Comparison of ENCODE assay signal across 32 cellular contexts in genomic region chr12:113145720-113146551, GRCh38. TPM values are rescaled to one million over a fixed set of nuclear protein-coding genes. Genes with fewer than 3 reads are reported as not detected.
DNase-seq lines count a peak whose midpoint lies in the region; ATAC-seq, FAIRE-seq and TF ChIP-seq lines count a peak whose summit lies in the region.
"Had no signal": no experiment of that assay in that cellular context is flagged by ENCODE, and none has a peak within 500 bp of the region (broad histone marks: within the 10 kb centered on the region; RNA-seq: fewer than 3 reads in every experiment).

No MANE protein-coding gene starts in this region.

- H3K4me2 ChIP-seq in H1 (ENCODE audit: insufficient read depth in 1 of 2, low read depth in 2 of 2, low read length in 2 of 2) (0 out of 4 replicates have a peak overlapping the region, but pooled peaks of 1 of the 2 experiments have one; percentile 26), mesendoderm (ENCODE audit: low read length) (no peak overlapping the region)
- H3K4me2 ChIP-seq: A549 had no signal

- no peak for FAIRE-seq in H1 (lab: Jason Lieb, UNC)
- FAIRE-seq: A549, TTC549 had no signal

- no peak overlapping the region for H2BK15ac ChIP-seq in H1 (ENCODE audit: low read length)
- no peak overlapping the region for H2BK15ac ChIP-seq in mesendoderm (replicated peaks; ENCODE audit: low read depth)

- POLR2A ChIA-PET in H1 (lab: Charles Lee; ENCODE audit: partially characterized antibody) = interaction anchor here (1.7 to 2.1 kb wide), 2 partner anchors 9 to 11 kb away, joined by 7 to 8 read pairs; partner anchors contain the start of gene RASAL1

- H3K79me1 ChIP-seq in H1 (ENCODE audit: low read depth, low read length) (no peaks in the 10 kb centered on the region), mesendoderm (ENCODE audit: low read length) (no peaks in the 10 kb centered on the region)

- no peaks in the 10 kb centered on the region for H3K27me3 Mint-ChIP-seq in type B pancreatic cell
- H3K27me3 Mint-ChIP-seq in chondrocyte (ENCODE audit: low read depth) = peaks cover 20% of the 10 kb centered on the region
- H3K27me3 Mint-ChIP-seq: activated CD4-positive, alpha-beta memory T cell treated with anti-CD3 and anti-CD28 coated beads for 36 hours; activated naive CD4-positive, alpha-beta T cell treated with anti-CD3 and anti-CD28 coated beads, Interleukin-2, amount 50 U/mL, for 24 hours; B cell had no signal

- peaks cover 2% of the 10 kb centered on the region; the same call in 1 of the 2 replicates for H3K23me2 ChIP-seq in H1 (ENCODE audit: low read depth, low read length)

- no peak for TF ChIP-seq CTCF in H1 (IDR thresholded peaks at IDR 0.05; ENCODE audit: control extremely low read depth in 1 of 3, insufficient read depth in 1 of 3, low read depth in 1 of 3, low read length in 3 of 3)
- no peak for TF ChIP-seq CTCF in type B pancreatic cell (conservative IDR thresholded peaks at IDR 0.05)
- no peak for TF ChIP-seq CTCF in chondrocyte (IDR thresholded peaks at IDR 0.05)

- H3K14ac ChIP-seq in H1 (ENCODE audit: insufficient read length) = no peak overlapping the region

- no peak overlapping the region for H2BK20ac ChIP-seq in H1 (ENCODE audit: low read length)

- H2BK5ac ChIP-seq in H1 (ENCODE audit: low read depth, low read length) = no peak overlapping the region
- H2BK5ac ChIP-seq in mesendoderm (ENCODE audit: low read length) = no peak overlapping the region

- H4K8ac ChIP-seq in H1 (ENCODE audit: extremely low read depth, insufficient read depth, low read length) (no peak overlapping the region), mesendoderm (ENCODE audit: low read depth, low read length) (no peak overlapping the region)

- H3K56ac ChIP-seq in H1 (replicated peaks; ENCODE audit: insufficient read length, low read depth, low read length) (no peak overlapping the region), mesendoderm (ENCODE audit: low read length) (no peak overlapping the region)

- intact Hi-C loops in Right ventricle myocardium superior (cut with DNase I) = no loop called here
- intact Hi-C loops in left ventricle myocardium superior (cut with micrococcal nuclease) = no loop called here
- intact Hi-C loops in left colon (cut with DNase I, micrococcal nuclease) = no loop called here

- no peak overlapping the region for H4K5ac ChIP-seq in H1 (ENCODE audit: insufficient read length, low read depth, low read length)
- H4K5ac ChIP-seq in mesendoderm (ENCODE audit: low read length) = no peak overlapping the region

- H3K9ac ChIP-seq in H1 (replicated peaks in 1 of 4; ENCODE audit: extremely low read depth in 1 of 4, low read depth in 3 of 4, low read length in 3 of 4) (no peak overlapping the region), mesendoderm (ENCODE audit: low read length) (no peak overlapping the region)

- no peaks in the 10 kb centered on the region for H4K20me1 ChIP-seq in H1 (replicated peaks in 1 of 2; ENCODE audit: control insufficient read depth in 1 of 2, insufficient read depth in 2 of 2, low read length in 2 of 2)

- H3K27me3 ChIP-seq in H1 (replicated peaks in 1 of 4; ENCODE audit: control insufficient read depth in 3 of 4, extremely low read depth in 1 of 4, insufficient read depth in 3 of 4, low read length in 3 of 4) (peaks cover 0 to 3% (median 2%) of the 10 kb centered on the region in 4 experiments; a peak in 3 of 7 replicates), mesendoderm (ENCODE audit: insufficient read depth, low read length, poor library complexity) (no peaks in the 10 kb centered on the region)

- no peak overlapping the region for H3K18ac ChIP-seq in H1 (ENCODE audit: extremely low read depth, low read length)
- H3K18ac ChIP-seq in mesendoderm (ENCODE audit: low read length) = no peak overlapping the region

- H3K79me2 ChIP-seq in H1 (ENCODE audit: control insufficient read depth in 1 of 2, insufficient read depth in 2 of 2, low read length in 2 of 2) = no peaks in the 10 kb centered on the region
- no peaks in the 10 kb centered on the region for H3K79me2 ChIP-seq in mesendoderm (ENCODE audit: control insufficient read depth, insufficient read depth, low read length)

- H3K4me1 Mint-ChIP-seq in type B pancreatic cell (ENCODE audit: unreplicated experiment) (peaks cover 16% of the 10 kb centered on the region), chondrocyte (ENCODE audit: low read depth) (peaks cover 7% of the 10 kb centered on the region)
- H3K4me1 Mint-ChIP-seq: activated naive CD4-positive, alpha-beta T cell treated with anti-CD3 and anti-CD28 coated beads, Interleukin-2, amount 50 U/mL, for 24 hours; T-cell had no signal

- H3K4me3 ChIP-seq in H1 (ENCODE audit: extremely low read depth in 1 of 4, insufficient read depth in 2 of 4, low read depth in 3 of 4, low read length in 4 of 4) (no peak overlapping the region), mesendoderm (ENCODE audit: low read length) (no peak overlapping the region)
- H3K4me3 ChIP-seq: A549, HAP-1, heart right ventricle, prostate gland, tibial artery had no signal

- no peak overlapping the region for H2BK12ac ChIP-seq in H1 (ENCODE audit: low read depth, low read length)

- H2AFZ ChIP-seq in H1 (ENCODE audit: low read length) = peak overlapping the region; percentile 83; the same call in 1 of the 2 replicates

- H2AK5ac ChIP-seq in H1 (ENCODE audit: low read depth, low read length) = no peak overlapping the region
- no peak overlapping the region for H2AK5ac ChIP-seq in mesendoderm (ENCODE audit: low read length)

- H3K4me1 ChIP-seq in H1 (replicated peaks in 1 of 4; ENCODE audit: control insufficient read depth in 3 of 4, insufficient read depth in 4 of 4, low read length in 3 of 4) (peaks cover 4 to 20% (median 13%) of the 10 kb centered on the region in 4 experiments), mesendoderm (ENCODE audit: control insufficient read depth, low read depth, low read length) (peaks cover 2% of the 10 kb centered on the region)
- H3K4me1 ChIP-seq: foreskin keratinocyte, prostate gland had no signal

- H3K4ac ChIP-seq in H1 (replicated peaks; ENCODE audit: insufficient read length, low read depth, low read length) = no peak overlapping the region
- H3K4ac ChIP-seq in mesendoderm (ENCODE audit: low read depth, low read length) = no peak overlapping the region

- H4K91ac ChIP-seq in H1 (replicated peaks; ENCODE audit: insufficient read length, low read length) = no peak overlapping the region

- no peak for TF ChIP-seq EP300 in H1 (IDR thresholded peaks at IDR 0.05; ENCODE audit: borderline replicate concordance in 1 of 2, low read depth in 2 of 2, low read length in 2 of 2)

- no peak overlapping the region for H3K23ac ChIP-seq in H1 (ENCODE audit: insufficient read length)
- H3K23ac ChIP-seq in mesendoderm (ENCODE audit: low read length) = no peak overlapping the region

- CTCF ChIA-PET in H1 (lab: Charles Lee; ENCODE audit: partially characterized antibody) = interaction anchor here (1.0 to 2.6 kb wide), 6 partner anchors 10 to 153 kb away, joined by 3 to 12 read pairs (median 4); partner anchors contain the start of gene RASAL1

- DNase-seq in Right ventricle myocardium superior (peak; percentile 10), left ventricle myocardium superior (no peak), H1 (ENCODE audit: low read depth in 1 of 2, low spot score in 2 of 2) (no peak), left kidney (ENCODE audit: low read depth, low spot score) (peak; percentile 65), type B pancreatic cell (ENCODE audit: extremely low spot score, unreplicated experiment) (no peak), mesendoderm (no peak), chondrocyte (ENCODE audit: low spot score) (no peak), left colon (no peak)
- DNase-seq: activated CD4-positive, alpha-beta memory T cell treated with anti-CD3 and anti-CD28 coated beads for 36 hours; caudate nucleus; CD8-positive, alpha-beta T cell; foreskin keratinocyte; heart right ventricle; KG1; left cardiac atrium; mesenchymal stem cell; NCI-H1436 treated with DMSO at 0.1 percent for 48 hours; NCI-H446 treated with DMSO at 0.1 percent for 48 hours; RPMI8226; T-cell; tibial artery had no signal

- no peaks in the 10 kb centered on the region for H3K9me3 Mint-ChIP-seq in type B pancreatic cell
- peaks cover 9% of the 10 kb centered on the region for H3K9me3 Mint-ChIP-seq in chondrocyte (ENCODE audit: low read depth)
- H3K9me3 Mint-ChIP-seq: activated naive CD4-positive, alpha-beta T cell treated with anti-CD3 and anti-CD28 coated beads, Interleukin-2, amount 50 U/mL, for 24 hours; activated T-helper 2 cell treated with anti-CD3 and anti-CD28 coated beads, Interferon-gamma antibody, Interleukin-2, Interleukin-4, amounts not matched to agents 10 μg/mL and 5 μg/mL and 100 μg/mL, durations not matched to agents 14 hours and 24 hours and 36 hours; stimulated activated naive CD8-positive, alpha-beta T cell treated with anti-CD3 and anti-CD28 coated beads, Interleukin-15, Interleukin-2, amounts not matched to agents 100 ng/mL and 50 ng/mL, for 24 hours had no signal

- no peak overlapping the region for H3K27ac ChIP-seq in H1 (ENCODE audit: low read depth, low read length)
- no peak overlapping the region for H3K27ac ChIP-seq in mesendoderm (ENCODE audit: low read depth, low read length)
- H3K27ac ChIP-seq: A549, foreskin keratinocyte, heart right ventricle, prostate gland, tibial artery had no signal

- WGBS in H1 (ENCODE audit: extremely low coverage in 1 of 2, insufficient coverage in 1 of 2, insufficient read length in 1 of 2, insufficient replicate concordance in 2 of 2, low coverage in 1 of 2, low lambda C conversion rate in 2 of 2, missing lambda C conversion rate in 1 of 2), 2 experiments = 84% methylated on average over 12 of the region's 12 CpGs; no CpG with 5 or more reads in 1 of the 2 experiments
- WGBS in mesendoderm (ENCODE audit: extremely low coverage, insufficient coverage, low lambda C conversion rate) = no CpG with 5 or more reads among the region's 12 CpGs

- H3K4me3 Mint-ChIP-seq in type B pancreatic cell = no peak overlapping the region
- no peak overlapping the region for H3K4me3 Mint-ChIP-seq in chondrocyte (ENCODE audit: unreplicated experiment)
- H3K4me3 Mint-ChIP-seq: activated CD4-positive, alpha-beta memory T cell treated with anti-CD3 and anti-CD28 coated beads for 36 hours; activated naive CD4-positive, alpha-beta T cell treated with anti-CD3 and anti-CD28 coated beads, Interleukin-2, amount 50 U/mL, for 24 hours; B cell; CD8-positive, alpha-beta T cell; stimulated activated naive CD8-positive, alpha-beta T cell treated with anti-CD3 and anti-CD28 coated beads, Interleukin-15, Interleukin-2, amounts not matched to agents 100 ng/mL and 50 ng/mL, for 24 hours; T-cell had no signal

- no peaks in the 10 kb centered on the region for H3K9me3 ChIP-seq in H1 (ENCODE audit: insufficient read depth in 2 of 2, low read depth in 1 of 2, low read length in 1 of 2)
- H3K9me3 ChIP-seq: HAP-1, prostate gland had no signal

- H3K36me3 ChIP-seq in H1 (ENCODE audit: control insufficient read depth in 2 of 4, insufficient read depth in 4 of 4, low read length in 3 of 4) (no peaks in the 10 kb centered on the region), mesendoderm (ENCODE audit: control insufficient read depth, insufficient read depth, low read length) (no peaks in the 10 kb centered on the region)
- H3K36me3 ChIP-seq: HAP-1, heart right ventricle, prostate gland, tibial artery had no signal

- peak overlapping the region; percentile 64 for H3K27ac Mint-ChIP-seq in type B pancreatic cell
- no peak overlapping the region for H3K27ac Mint-ChIP-seq in chondrocyte (ENCODE audit: unreplicated experiment)
- H3K27ac Mint-ChIP-seq: activated CD4-positive, alpha-beta memory T cell treated with anti-CD3 and anti-CD28 coated beads for 36 hours; activated naive CD4-positive, alpha-beta T cell treated with anti-CD3 and anti-CD28 coated beads, Interleukin-2, amount 50 U/mL, for 24 hours; activated T-helper 2 cell treated with anti-CD3 and anti-CD28 coated beads, Interferon-gamma antibody, Interleukin-2, Interleukin-4, amounts not matched to agents 10 μg/mL and 5 μg/mL and 100 μg/mL, durations not matched to agents 14 hours and 24 hours and 36 hours; B cell; CD8-positive, alpha-beta T cell; stimulated activated naive CD8-positive, alpha-beta T cell treated with anti-CD3 and anti-CD28 coated beads, Interleukin-15, Interleukin-2, amounts not matched to agents 100 ng/mL and 50 ng/mL, for 24 hours; T-cell had no signal

- TF ChIP-seq RAD21 in H1 (IDR thresholded peaks at IDR 0.05 in 1 of 2, conservative IDR thresholded peaks at IDR 0.05 in 1 of 2; ENCODE audit: low read depth in 2 of 2, low read length in 2 of 2) = no peak

- ATAC-seq in Right ventricle myocardium superior (ENCODE audit: poor library complexity) (no peak), left ventricle myocardium superior (no peak), left colon (no peak)
- ATAC-seq: A549; CD8-positive, alpha-beta T cell; foreskin keratinocyte; heart right ventricle; left cardiac atrium; T-cell had no signal

- H3K36me3 Mint-ChIP-seq in type B pancreatic cell (no peaks in the 10 kb centered on the region), chondrocyte (ENCODE audit: low read depth) (no peaks in the 10 kb centered on the region)
- H3K36me3 Mint-ChIP-seq: activated CD4-positive, alpha-beta memory T cell treated with anti-CD3 and anti-CD28 coated beads for 36 hours; activated naive CD4-positive, alpha-beta T cell treated with anti-CD3 and anti-CD28 coated beads, Interleukin-2, amount 50 U/mL, for 24 hours; CD8-positive, alpha-beta T cell; T-cell had no signal

- H2BK120ac ChIP-seq in H1 (replicated peaks; ENCODE audit: low read depth, low read length) (no peak overlapping the region), mesendoderm (ENCODE audit: low read depth, low read length) (no peak overlapping the region)

- TF ChIP-seq POLR2A in H1 (IDR thresholded peaks at IDR 0.05; ENCODE audit: control extremely low read depth in 1 of 2, low read depth in 2 of 2, low read length in 2 of 2) = no peak

RNA-seq across cellular contexts. Expression of gene CFAP73, which starts 3.6 kb away (rescaled TPM):
- total RNA-seq in Right ventricle myocardium superior = not detected
- not detected for total RNA-seq in left ventricle myocardium superior
- total RNA-seq in H1 (2021; fragmentation: NEBNext Ultra II Directional; extraction: Animal tissue kit (Norgen Biotek cat#: 25700)) = 0.56 TPM in 1 of 2 replicates, not detected in the other
- polyA plus RNA-seq in H1 (2011; rRNA removed) = 0.45 and 0.80 TPM in 2 replicates
- polyA plus RNA-seq in H1 (2011; cell fraction: cytosol; rRNA removed) = 0.92 TPM
- 1.3 TPM for polyA plus RNA-seq in H1 (2011; cell fraction: nucleus; rRNA removed)
- polyA plus RNA-seq in H1 (2012, experiment 1 of 2) = 0.27 to 0.42 TPM (median 0.36 TPM) in 4 replicates
- 0.22 TPM for polyA plus RNA-seq in H1 (2012, experiment 2 of 2)
- polyA plus RNA-seq in H1 (2013, experiment 1 of 2) = 0.14 TPM
- polyA plus RNA-seq in H1 (2013, experiment 2 of 2) = 0.26 TPM
- not detected in 2 replicates for polyA minus RNA-seq in H1 (2011; rRNA and poly(A)+ RNA removed)
- not detected for polyA minus RNA-seq in H1 (2011; cell fraction: cytosol; rRNA and poly(A)+ RNA removed)
- polyA minus RNA-seq in H1 (2011; cell fraction: nucleus; rRNA and poly(A)+ RNA removed) = 0.90 TPM
- 0.27 and 0.81 TPM in 2 replicates for total RNA-seq in type B pancreatic cell (ENCODE audit: low replicate concordance)
- polyA plus RNA-seq in mesendoderm (2013, experiment 1 of 2) = 0.03 TPM
- polyA plus RNA-seq in mesendoderm (2013, experiment 2 of 2) = not detected
- total RNA-seq in chondrocyte = not detected in 3 replicates
- total RNA-seq in left colon = under 1 TPM in 1 of 2 donors, not detected in 1; 0.43 TPM
- total RNA-seq: activated T-helper 2 cell treated with anti-CD3 and anti-CD28 coated beads, Interferon-gamma antibody, Interleukin-2, Interleukin-4, amounts not matched to agents 10 μg/mL and 5 μg/mL and 100 μg/mL, durations not matched to agents 14 hours and 24 hours and 36 hours; aorta; dermis microvascular lymphatic vessel endothelial cell; foreskin keratinocyte; heart right ventricle; left cardiac atrium; SK-MEL-5 had no signal
- polyA plus RNA-seq: foreskin keratinocyte had no signal

RNA-seq across cellular contexts. Expression of gene RASAL1, which starts 10.4 kb away (rescaled TPM):
- not detected for total RNA-seq in Right ventricle myocardium superior
- not detected for total RNA-seq in left ventricle myocardium superior
- 5.0 and 6.4 TPM in 2 replicates for total RNA-seq in H1 (2021; fragmentation: NEBNext Ultra II Directional; extraction: Animal tissue kit (Norgen Biotek cat#: 25700))
- 3.7 and 5.9 TPM in 2 replicates for polyA plus RNA-seq in H1 (2011; rRNA removed)
- polyA plus RNA-seq in H1 (2011; cell fraction: cytosol; rRNA removed) = 5.3 TPM
- 11.4 TPM for polyA plus RNA-seq in H1 (2011; cell fraction: nucleus; rRNA removed)
- polyA plus RNA-seq in H1 (2012, experiment 1 of 2) = 2.7 to 5.6 TPM (median 4.5 TPM) in 4 replicates
- 3.6 TPM for polyA plus RNA-seq in H1 (2012, experiment 2 of 2)
- polyA plus RNA-seq in H1 (2013, experiment 1 of 2) = 2.6 TPM
- 2.9 TPM for polyA plus RNA-seq in H1 (2013, experiment 2 of 2)
- 2.3 and 3.4 TPM in 2 replicates for polyA minus RNA-seq in H1 (2011; rRNA and poly(A)+ RNA removed)
- 2.6 TPM for polyA minus RNA-seq in H1 (2011; cell fraction: cytosol; rRNA and poly(A)+ RNA removed)
- 6.4 TPM for polyA minus RNA-seq in H1 (2011; cell fraction: nucleus; rRNA and poly(A)+ RNA removed)
- 0.58 and 2.7 TPM in 2 replicates for total RNA-seq in type B pancreatic cell (ENCODE audit: low replicate concordance)
- polyA plus RNA-seq in mesendoderm (2013, experiment 1 of 2) = 1.3 TPM
- polyA plus RNA-seq in mesendoderm (2013, experiment 2 of 2) = 1.2 TPM
- not detected in 3 replicates for total RNA-seq in chondrocyte
- 10 to 100 TPM in 1 of 2 donors, 1 to 10 TPM in 1; 9.0 to 14.1 TPM for total RNA-seq in left colon
- total RNA-seq: aorta, dermis microvascular lymphatic vessel endothelial cell, heart right ventricle, left cardiac atrium had no signal
- polyA plus RNA-seq: aorta, foreskin keratinocyte, heart right ventricle had no signal

RNA-seq across cellular contexts. Expression of gene DDX54, which starts 39.3 kb away (rescaled TPM):
- 33.6 TPM for total RNA-seq in Right ventricle myocardium superior
- total RNA-seq in left ventricle myocardium superior = 33.8 TPM
- total RNA-seq in H1 (2021; fragmentation: NEBNext Ultra II Directional; extraction: Animal tissue kit (Norgen Biotek cat#: 25700)) = 112 and 113 TPM in 2 replicates
- 64.9 and 98.5 TPM in 2 replicates for polyA plus RNA-seq in H1 (2011; rRNA removed)
- polyA plus RNA-seq in H1 (2011; cell fraction: cytosol; rRNA removed) = 104 TPM
- polyA plus RNA-seq in H1 (2011; cell fraction: nucleus; rRNA removed) = 85.4 TPM
- polyA plus RNA-seq in H1 (2012, experiment 1 of 2) = 58.9 to 84.2 TPM (median 67.7 TPM) in 4 replicates
- polyA plus RNA-seq in H1 (2012, experiment 2 of 2) = 47.5 TPM
- polyA plus RNA-seq in H1 (2013, experiment 1 of 2) = 60.7 TPM
- 54.4 TPM for polyA plus RNA-seq in H1 (2013, experiment 2 of 2)
- 47.0 and 60.0 TPM in 2 replicates for polyA minus RNA-seq in H1 (2011; rRNA and poly(A)+ RNA removed)
- polyA minus RNA-seq in H1 (2011; cell fraction: cytosol; rRNA and poly(A)+ RNA removed) = 44.5 TPM
- polyA minus RNA-seq in H1 (2011; cell fraction: nucleus; rRNA and poly(A)+ RNA removed) = 37.9 TPM
- 53.9 and 66.1 TPM in 2 replicates for total RNA-seq in type B pancreatic cell (ENCODE audit: low replicate concordance)
- polyA plus RNA-seq in mesendoderm (2013, experiment 1 of 2) = 78.4 TPM
- 78.6 TPM for polyA plus RNA-seq in mesendoderm (2013, experiment 2 of 2)
- 44.2 to 52.7 TPM (median 44.6 TPM) in 3 replicates for total RNA-seq in chondrocyte
- 10 to 100 TPM; 42.0 to 56.9 TPM for total RNA-seq in left colon

RNA-seq across cellular contexts. Expression of gene RITA1, which starts 39.6 kb away (rescaled TPM):
- total RNA-seq in Right ventricle myocardium superior (16.3 TPM), left ventricle myocardium superior (19.5 TPM), type B pancreatic cell (ENCODE audit: low replicate concordance) (19.0 and 21.7 TPM in 2 replicates), chondrocyte (15.5 to 20.2 TPM (median 16.7 TPM) in 3 replicates), left colon (10 to 100 TPM; 17.4 to 18.0 TPM)
- 25.8 and 26.4 TPM in 2 replicates for total RNA-seq in H1 (2021; fragmentation: NEBNext Ultra II Directional; extraction: Animal tissue kit (Norgen Biotek cat#: 25700))
- 24.1 and 31.0 TPM in 2 replicates for polyA plus RNA-seq in H1 (2011; rRNA removed)
- 25.4 TPM for polyA plus RNA-seq in H1 (2011; cell fraction: cytosol; rRNA removed)
- polyA plus RNA-seq in H1 (2011; cell fraction: nucleus; rRNA removed) = 19.1 TPM
- polyA plus RNA-seq in H1 (2012, experiment 1 of 2) = 21.0 to 23.7 TPM (median 23.5 TPM) in 4 replicates
- 32.3 TPM for polyA plus RNA-seq in H1 (2012, experiment 2 of 2)
- polyA plus RNA-seq in H1 (2013, experiment 1 of 2) = 16.0 TPM
- 16.6 TPM for polyA plus RNA-seq in H1 (2013, experiment 2 of 2)
- 10.5 and 15.2 TPM in 2 replicates for polyA minus RNA-seq in H1 (2011; rRNA and poly(A)+ RNA removed)
- polyA minus RNA-seq in H1 (2011; cell fraction: cytosol; rRNA and poly(A)+ RNA removed) = 12.2 TPM
- 19.0 TPM for polyA minus RNA-seq in H1 (2011; cell fraction: nucleus; rRNA and poly(A)+ RNA removed)
- polyA plus RNA-seq in mesendoderm (2013, experiment 1 of 2) = 18.4 TPM
- 18.4 TPM for polyA plus RNA-seq in mesendoderm (2013, experiment 2 of 2)

Comparison
In these comparisons a context has a peak if more than half of its experiments do, and no peak if none do; other contexts are left out.
1. DNase-seq: peak in Right ventricle myocardium superior (single experiment) and left kidney (single experiment); none in left ventricle myocardium superior (single experiment), H1 (0 of 2), type B pancreatic cell (single experiment), mesendoderm (single experiment), chondrocyte (single experiment) and left colon (0 of 2).